In the genomic region with DNA sequence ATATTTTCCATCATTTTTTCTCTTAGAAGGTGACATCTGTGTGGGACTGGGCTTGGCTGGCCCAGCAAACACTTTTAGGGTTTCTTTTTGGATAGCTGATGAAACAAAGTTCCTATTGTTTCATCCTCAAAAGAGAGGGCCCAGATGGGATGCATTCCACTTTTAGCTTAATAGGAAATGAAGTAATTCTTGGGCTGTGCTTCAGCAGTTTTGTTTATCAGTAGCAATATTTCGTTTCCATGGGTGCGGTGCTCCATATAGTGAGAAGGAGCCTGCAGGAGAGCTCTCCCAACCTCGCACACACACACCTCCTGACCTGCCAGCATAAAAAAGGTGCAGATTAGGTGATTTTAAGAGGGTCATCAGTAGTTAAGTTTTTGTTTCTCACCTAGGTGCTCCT, we compare ENCODE assay signal across 10 cellular contexts.
A peak's percentile ranks its signal among the peaks of the same experiment; 100 is the strongest.
DNase-seq lines count a peak whose midpoint lies in the region; ATAC-seq and TF ChIP-seq lines count a peak whose summit lies in the region.
"Had no signal": no experiment of that assay in that cellular context is flagged by ENCODE, and none has a peak within 500 bp of the region (broad histone marks: within the 10 kb centered on the region; RNA-seq: fewer than 3 reads in every experiment).

No MANE protein-coding gene starts in this region.

- 5 to 26% (median 8%) methylated on average over 3 of the region's 3 CpGs for whole genome bisulfite sequencing in heart left ventricle, 4 donors

- H3K4me3 ChIP-seq in heart left ventricle (peak overlapping the region in 1 of 12 donors; percentile 5), skeletal muscle cell (ENCODE audit: low read depth, low read length) (no peak overlapping the region)
- H3K4me3 ChIP-seq: tibial artery had no signal

- H3K9me3 Mint-ChIP-seq in activated CD4-positive, alpha-beta memory T cell treated with anti-CD3 and anti-CD28 coated beads for 36 hours = no peaks in the 10 kb centered on the region

- H3K4me3 Mint-ChIP-seq in activated CD4-positive, alpha-beta memory T cell treated with anti-CD3 and anti-CD28 coated beads for 36 hours = no peak overlapping the region

- no peak for TF ChIP-seq POLR2A in heart left ventricle (IDR thresholded peaks at IDR 0.05)

- H3K27ac ChIP-seq in VCaP = peak overlapping the region; percentile 61
- H3K27ac ChIP-seq in heart left ventricle = peak overlapping the region in 11 of 12 donors; percentile 40 to 85 (median 60)
- H3K27ac ChIP-seq: tibial artery had no signal

- H3K36me3 Mint-ChIP-seq in activated CD4-positive, alpha-beta memory T cell treated with anti-CD3 and anti-CD28 coated beads for 36 hours = peaks cover 6% of the 10 kb centered on the region

- no peaks in the 10 kb centered on the region for H3K27me3 Mint-ChIP-seq in activated CD4-positive, alpha-beta memory T cell treated with anti-CD3 and anti-CD28 coated beads for 36 hours

- peaks cover 7 to 84% (median 65%) of the 10 kb centered on the region in 12 donors for H3K4me1 ChIP-seq in heart left ventricle

- TF ChIP-seq CTCF in VCaP (conservative IDR thresholded peaks at IDR 0.05) (no peak), heart left ventricle (IDR thresholded peaks at IDR 0.05) (no peak)

- peaks cover 37% of the 10 kb centered on the region for H3K4me1 Mint-ChIP-seq in activated CD4-positive, alpha-beta memory T cell treated with anti-CD3 and anti-CD28 coated beads for 36 hours (ENCODE audit: low read depth)

- POLR2A ChIA-PET in activated CD4-positive, alpha-beta memory T cell treated with anti-CD3 and anti-CD28 coated beads for 36 hours (lab: Charles Lee) = interaction anchor here (0.9 kb wide), 1 partner anchor 83 kb away, joined by 3 read pairs; no protein-coding TSS in a partner anchor

- intact Hi-C loops in heart left ventricle (cut with DNase I) = no loop called here
- intact Hi-C loops in activated CD4-positive, alpha-beta memory T cell treated with anti-CD3 and anti-CD28 coated beads for 36 hours (cut with micrococcal nuclease) = no loop called here

- H3K27ac Mint-ChIP-seq in activated CD4-positive, alpha-beta memory T cell treated with anti-CD3 and anti-CD28 coated beads for 36 hours = no peak overlapping the region

- DNase-seq in GM04503 (ENCODE audit: low read depth) (peak; percentile 89), heart left ventricle (peak in 2 of 5 donors; percentile 54 to 62), skeletal muscle cell (ENCODE audit: low read depth) (peak; percentile 33), COLO668 (lab: John Stamatoyannopoulos, UW; ENCODE audit: unreplicated experiment) (no peak)
- DNase-seq in activated CD4-positive, alpha-beta memory T cell treated with anti-CD3 and anti-CD28 coated beads for 36 hours = no peak
- no peak for DNase-seq in effector CD4-positive, alpha-beta T cell
- DNase-seq: activated effector memory CD4-positive, alpha-beta T cell treated with Interleukin-2 at 50 U/mL for 16 hours; tibial artery had no signal

- ATAC-seq in heart left ventricle (peak; percentile 30 to 82 (median 75)), GM19023 (IDR thresholded peaks at IDR 0.05; ENCODE audit: unreplicated experiment) (no peak)

- CTCF ChIA-PET in activated CD4-positive, alpha-beta memory T cell treated with anti-CD3 and anti-CD28 coated beads for 36 hours (lab: Charles Lee) = interaction anchor here (0.6 to 1.0 kb wide), 5 partner anchors 8 to 683 kb away, joined by 3 to 4 read pairs (median 3); no protein-coding TSS in a partner anchor

- no peaks in the 10 kb centered on the region for H3K9me3 ChIP-seq in heart left ventricle
- H3K9me3 ChIP-seq: tibial artery had no signal

- peaks cover 0 to 42% (median 3%) of the 10 kb centered on the region in 9 donors for H3K36me3 ChIP-seq in heart left ventricle
- H3K36me3 ChIP-seq: tibial artery had no signal

- H3K27me3 ChIP-seq in heart left ventricle = no peaks in the 10 kb centered on the region
- H3K27me3 ChIP-seq: tibial artery had no signal

Comparison
In these comparisons a context has a peak if more than half of its experiments do, and no peak if none do; other contexts are left out.
1. DNase-seq: peak in GM04503 (single experiment) and skeletal muscle cell (single experiment); none in activated CD4-positive, alpha-beta memory T cell treated with anti-CD3 and anti-CD28 coated beads for 36 hours (single experiment), COLO668 (single experiment) and effector CD4-positive, alpha-beta T cell (single experiment).